In the genomic region with DNA sequence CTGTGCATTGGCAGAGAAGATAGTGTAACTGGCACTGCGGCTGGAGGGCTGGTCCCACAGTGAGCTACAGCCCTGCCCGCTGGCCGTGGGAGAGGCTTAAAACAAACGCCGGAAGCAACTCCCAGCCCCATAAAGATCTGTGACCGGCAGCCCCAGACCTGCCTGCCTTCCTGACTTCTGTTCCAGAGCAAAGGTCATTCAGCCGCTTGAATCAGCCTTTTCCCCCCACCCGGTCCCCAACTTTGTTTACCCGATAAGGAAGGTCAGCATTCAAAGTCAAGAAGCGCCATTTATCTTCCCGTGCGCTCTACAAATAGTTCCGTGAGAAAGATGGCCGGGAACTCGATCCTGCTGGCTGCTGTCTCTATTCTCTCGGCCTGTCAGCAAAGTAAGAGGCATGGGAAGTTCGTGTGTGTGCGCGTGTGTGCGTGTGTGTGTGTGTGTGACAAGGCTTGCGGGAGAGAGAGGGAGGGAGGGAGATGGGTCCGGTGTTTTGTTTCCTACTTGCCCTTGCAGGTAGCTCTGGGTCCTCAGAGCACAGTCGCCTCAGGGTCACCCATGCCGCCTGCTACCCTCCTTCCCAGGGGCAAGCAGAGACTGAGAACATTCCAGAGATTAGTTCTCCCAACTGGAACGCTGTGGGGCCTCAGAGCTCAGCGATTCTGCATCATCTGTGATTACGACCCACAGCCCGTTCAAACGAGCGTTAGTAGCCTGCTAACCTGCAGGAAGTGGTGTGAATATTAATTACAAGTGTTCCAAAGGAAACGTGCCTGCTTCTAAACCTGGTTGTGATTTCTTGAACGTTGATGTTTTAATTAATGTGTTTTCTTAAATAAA, we compare ENCODE assay signal across 8 cellular contexts. TPM values are rescaled to one million over a fixed set of nuclear protein-coding genes. Genes with fewer than 3 reads are reported as not detected.
DNase-seq lines count a peak whose midpoint lies in the region; ATAC-seq and TF ChIP-seq lines count a peak whose summit lies in the region.

MGST2 (plus strand) TSS at position 130 of the 840 bp plus-strand sequence; CDS start at position 331, 201 bp downstream.

- CTCF ChIA-PET in Calu3 (lab: Charles Lee) = interaction anchor here (0.7 to 2.9 kb wide), 4 partner anchors 9 to 708 kb away, joined by 3 to 17 read pairs (median 6); partner anchors contain the start of gene SCOC

- H3K36me3 Mint-ChIP-seq in Calu3 (ENCODE audit: insufficient read depth, unreplicated experiment) (peaks cover 20% of the 10 kb centered on the region), natural killer cell (no peaks in the 10 kb centered on the region)
- no peaks in the 10 kb centered on the region for H3K36me3 Mint-ChIP-seq in activated T-helper 17 cell treated with anti-CD3 and anti-CD28 coated beads, Interleukin-2, amount 50 U/mL, for 72 hours (ENCODE audit: low read depth)

- H3K4me1 Mint-ChIP-seq in Calu3 (ENCODE audit: low read depth, unreplicated experiment) (peaks cover 28% of the 10 kb centered on the region), natural killer cell (peaks cover 48 to 50% of the 10 kb centered on the region in 2 donors)
- H3K4me1 Mint-ChIP-seq in activated T-helper 17 cell treated with anti-CD3 and anti-CD28 coated beads, Interleukin-2, amount 50 U/mL, for 72 hours = peaks cover 5% of the 10 kb centered on the region

- no peaks in the 10 kb centered on the region for H3K4me1 ChIP-seq in urinary bladder (ENCODE audit: insufficient read depth)

- peak; percentile 90 for ATAC-seq in GM19397 (IDR thresholded peaks at IDR 0.05; ENCODE audit: unreplicated experiment)
- peak; percentile 48 for ATAC-seq in HG03469 (IDR thresholded peaks at IDR 0.05; ENCODE audit: unreplicated experiment)
- ATAC-seq in activated T-helper 17 cell treated with anti-CD3 and anti-CD28 coated beads, Interleukin-2, amount 50 U/mL, for 72 hours (replicated peaks) = peak; percentile 91
- peak; percentile 81 to 86 (median 82) for ATAC-seq in natural killer cell

- H3K27ac Mint-ChIP-seq in Calu3 (ENCODE audit: unreplicated experiment) (peak within 1 kb of the TSS; percentile 85), natural killer cell (peak within 1 kb of the TSS; percentile 81 to 85)
- peak within 1 kb of the TSS; percentile 89 for H3K27ac Mint-ChIP-seq in activated T-helper 17 cell treated with anti-CD3 and anti-CD28 coated beads, Interleukin-2, amount 50 U/mL, for 72 hours

- H3K27ac ChIP-seq in urinary bladder (ENCODE audit: low read depth) = peak within 1 kb of the TSS; percentile 84

- TF ChIP-seq CTCF in Calu3 (IDR thresholded peaks at IDR 0.05; ENCODE audit: unreplicated experiment) = no peak
- no peak for TF ChIP-seq CTCF in foreskin fibroblast (IDR thresholded peaks at IDR 0.05; ENCODE audit: low read depth, low read length)
- no peak for TF ChIP-seq CTCF in natural killer cell (IDR thresholded peaks at IDR 0.05)

- H3K4me3 ChIP-seq in foreskin fibroblast (ENCODE audit: low read depth in 1 of 2, low read length in 2 of 2) (peak within 1 kb of the TSS; percentile 52 to 58), urinary bladder (ENCODE audit: low read depth, low read length) (peak within 1 kb of the TSS; percentile 39)

- H3K27me3 Mint-ChIP-seq in Calu3 (ENCODE audit: unreplicated experiment) (no peaks in the 10 kb centered on the region), natural killer cell (ENCODE audit: low read depth in 2 of 2) (no peaks in the 10 kb centered on the region)
- H3K27me3 Mint-ChIP-seq in activated T-helper 17 cell treated with anti-CD3 and anti-CD28 coated beads, Interleukin-2, amount 50 U/mL, for 72 hours = no peaks in the 10 kb centered on the region

- intact Hi-C loops in Calu3 (cut with micrococcal nuclease; ENCODE audit: unreplicated experiment) (no loop called here), natural killer cell (cut with micrococcal nuclease) (no loop called here)

- H3K4me3 Mint-ChIP-seq in Calu3 (ENCODE audit: low read depth, unreplicated experiment) (peak within 1 kb of the TSS; percentile 75), natural killer cell (peak within 1 kb of the TSS; percentile 91)
- H3K4me3 Mint-ChIP-seq in activated T-helper 17 cell treated with anti-CD3 and anti-CD28 coated beads, Interleukin-2, amount 50 U/mL, for 72 hours = peak within 1 kb of the TSS; percentile 93

- DNase-seq in Calu3 = peak; percentile 46
- DNase-seq in NOMO-1 (lab: John Stamatoyannopoulos, UW; ENCODE audit: unreplicated experiment in 2 of 2) = peak; percentile 49 to 52
- DNase-seq in foreskin fibroblast = peak; percentile 47 to 69
- DNase-seq in natural killer cell = peak; percentile 20

- BruUV-seq in Calu3 (replicated peaks; lab: Mats Ljungman, UMichigan) = TSS peak; percentile 87

- under 1% methylated on average over 32 of the region's 32 CpGs for WGBS in urinary bladder

- no peaks in the 10 kb centered on the region for H3K9me3 Mint-ChIP-seq in Calu3 (ENCODE audit: low read depth, unreplicated experiment)
- no peaks in the 10 kb centered on the region for H3K9me3 Mint-ChIP-seq in activated T-helper 17 cell treated with anti-CD3 and anti-CD28 coated beads, Interleukin-2, amount 50 U/mL, for 72 hours
- H3K9me3 Mint-ChIP-seq in natural killer cell = no peaks in the 10 kb centered on the region

- H3K36me3 ChIP-seq in urinary bladder (ENCODE audit: insufficient read depth) = no peaks in the 10 kb centered on the region

RNA-seq across cellular contexts. Expression of gene MGST2, which starts in this region (rescaled TPM):
- 31.9 and 33.7 TPM in 2 replicates for total RNA-seq in Calu3 (2022)
- total RNA-seq in activated T-helper 17 cell treated with anti-CD3 and anti-CD28 coated beads, Interleukin-2, amount 50 U/mL, for 72 hours = 10 to 100 TPM; 29.2 to 32.0 TPM
- total RNA-seq in natural killer cell = 10 to 100 TPM in 2 of 3 donors, 1 to 10 TPM in 1; 7.8 to 17.0 (median 10.9) TPM
- total RNA-seq in urinary bladder = 51.8 TPM
- polyA plus RNA-seq in urinary bladder = 69.1 TPM

Comparison
In these comparisons a context has a peak if more than half of its experiments do, and no peak if none do; other contexts are left out.
1. Peak in every context shown above with its lines: DNase-seq, ATAC-seq, H3K4me3 ChIP-seq and H3K27ac ChIP-seq.